8 cellular contexts compared by ENCODE assay signal in genomic region chr3:150544726-150545125, GRCh38. TPM values are rescaled to one million over a fixed set of nuclear protein-coding genes. Genes with fewer than 3 reads are reported as not detected.
DNase-seq lines count a peak whose midpoint lies in the region; ATAC-seq and TF ChIP-seq lines count a peak whose summit lies in the region.

No MANE protein-coding gene starts in this region.

- no peak for TF ChIP-seq EP300 in transverse colon (IDR thresholded peaks at IDR 0.05; ENCODE audit: low read depth)

- H3K9me3 Mint-ChIP-seq in activated T-cell treated with anti-CD3 and anti-CD28 coated beads, Interleukin-2, amount 50 U/mL, for 4 hours, result no peaks in the 10 kb centered on the region
- no peaks in the 10 kb centered on the region for H3K9me3 Mint-ChIP-seq in activated naive CD8-positive, alpha-beta T cell (ENCODE audit: low read depth)

- H3K36me3 ChIP-seq in kidney epithelial cell (ENCODE audit: control insufficient read depth, insufficient read depth, low read length), result no peaks in the 10 kb centered on the region
- H3K36me3 ChIP-seq in transverse colon, result peaks cover 0 to 13% (median 0%) of the 10 kb centered on the region in 4 donors

- H3K27me3 ChIP-seq in kidney epithelial cell (ENCODE audit: control insufficient read depth, insufficient read depth, low read length), result no peaks in the 10 kb centered on the region
- no peaks in the 10 kb centered on the region for H3K27me3 ChIP-seq in transverse colon

- TF ChIP-seq POLR2A in transverse colon (IDR thresholded peaks at IDR 0.05), result no peak
- no peak for TF ChIP-seq POLR2A in GM18505 (IDR thresholded peaks at IDR 0.05; ENCODE audit: borderline replicate concordance, extremely low read depth, insufficient read depth, insufficient read length)

- peaks cover 55% of the 10 kb centered on the region for H3K4me1 Mint-ChIP-seq in activated T-cell treated with anti-CD3 and anti-CD28 coated beads, Interleukin-2, amount 50 U/mL, for 4 hours (ENCODE audit: low read depth)
- peaks cover 60% of the 10 kb centered on the region for H3K4me1 Mint-ChIP-seq in activated naive CD8-positive, alpha-beta T cell (ENCODE audit: low read depth)

- H3K4me3 Mint-ChIP-seq in activated T-cell treated with anti-CD3 and anti-CD28 coated beads, Interleukin-2, amount 50 U/mL, for 4 hours, result peak overlapping the region; percentile 96
- H3K4me3 Mint-ChIP-seq in activated naive CD8-positive, alpha-beta T cell, result peak overlapping the region; percentile 97

- H3K9me3 ChIP-seq in transverse colon, result no peaks in the 10 kb centered on the region

- peak overlapping the region; percentile 82 for H3K27ac Mint-ChIP-seq in activated naive CD8-positive, alpha-beta T cell

- intact Hi-C loops in transverse colon (cut with DNase I; ENCODE audit: low total_unique reads), result loop anchor here (5.0 kb wide), 1 partner anchor 218 kb away; the partner anchor contains the start of gene SIAH2

- H3K4me1 ChIP-seq in transverse colon, result peaks cover 20 to 38% (median 27%) of the 10 kb centered on the region in 4 donors

- no peak for DNase-seq in activated T-cell treated with anti-CD3 and anti-CD28 coated beads, Interleukin-2, amount 50 U/mL, for 4 hours
- no peak for DNase-seq in activated T-cell treated with anti-CD3 and anti-CD28 coated beads, Interleukin-2, amount 50 U/mL, for 48 hours
- no peak for DNase-seq in kidney epithelial cell (ENCODE audit: low read depth)
- DNase-seq in transverse colon, result no peak
- DNase-seq in NCI-H187 treated with DMSO at 0.1 percent for 48 hours (lab: John Stamatoyannopoulos, UW), result no peak

- 0% methylated on average over 1 of the region's 1 CpG for WGBS in transverse colon (ENCODE audit: low coverage in 1 of 2), 2 donors

- H3K27ac ChIP-seq in transverse colon, result peak overlapping the region; percentile 96 to 100 (median 98)

- H3K27me3 Mint-ChIP-seq in activated T-cell treated with anti-CD3 and anti-CD28 coated beads, Interleukin-2, amount 50 U/mL, for 4 hours (ENCODE audit: low read depth), result no peaks in the 10 kb centered on the region
- no peaks in the 10 kb centered on the region for H3K27me3 Mint-ChIP-seq in activated naive CD8-positive, alpha-beta T cell

- in situ Hi-C loops in transverse colon (cut with MboI; ENCODE audit: low pct_ligation_motif_present in 1 of 4, low pct_unique_long_range_greater_than_20kb in 1 of 4, low sequenced_read_pairs in 3 of 4), result loop anchor here in 2 of 4 donors (25.0 kb wide), 2 partner anchors 168 to 318 kb away; partner anchors contain the start of gene ERICH6 (in 1 of the 2)

- TF ChIP-seq CTCF in kidney epithelial cell (IDR thresholded peaks at IDR 0.05; ENCODE audit: insufficient read depth, low read length, poor library complexity, severe bottlenecking) (no peak), transverse colon (IDR thresholded peaks at IDR 0.05) (no peak)

- H3K36me3 Mint-ChIP-seq in activated T-cell treated with anti-CD3 and anti-CD28 coated beads, Interleukin-2, amount 50 U/mL, for 4 hours (ENCODE audit: insufficient read depth), result peaks cover 41% of the 10 kb centered on the region
- H3K36me3 Mint-ChIP-seq in activated naive CD8-positive, alpha-beta T cell, result peaks cover 18% of the 10 kb centered on the region

- H3K4me3 ChIP-seq in kidney epithelial cell (ENCODE audit: low read depth, low read length), result peak overlapping the region; percentile 90
- peak overlapping the region; percentile 67 to 94 (median 82) for H3K4me3 ChIP-seq in transverse colon

- no peak for ATAC-seq in activated T-cell treated with anti-CD3 and anti-CD28 coated beads, Interleukin-2, amount 50 U/mL, for 4 hours
- no peak for ATAC-seq in GM18505 (IDR thresholded peaks at IDR 0.05; ENCODE audit: unreplicated experiment)
- no peak for ATAC-seq in HG02870 (IDR thresholded peaks at IDR 0.05; ENCODE audit: unreplicated experiment)

RNA-seq across cellular contexts. Expression of gene SERP1, which starts 1.6 kb away (rescaled TPM):
- 100 to 1,000 TPM; 161 to 166 (median 165) TPM for total RNA-seq in activated T-cell treated with anti-CD3 and anti-CD28 coated beads, Interleukin-2, amount 50 U/mL, for 4 hours
- total RNA-seq in kidney epithelial cell (334 and 360 TPM in 2 replicates), transverse colon (100 to 1,000 TPM in 3 of 4 donors, 10 to 100 TPM in 1; 96.9 to 341 (median 275) TPM)

RNA-seq across cellular contexts. Expression of gene EIF2A, which starts 1.9 kb away (rescaled TPM):
- 100 to 1,000 TPM; 163 to 180 (median 163) TPM for total RNA-seq in activated T-cell treated with anti-CD3 and anti-CD28 coated beads, Interleukin-2, amount 50 U/mL, for 4 hours
- total RNA-seq in kidney epithelial cell (136 and 149 TPM in 2 replicates), transverse colon (100 to 1,000 TPM in 1 of 4 donors, 10 to 100 TPM in 3; 20.9 to 132 (median 72.2) TPM)

RNA-seq across cellular contexts. Expression of gene SELENOT, which starts 58.4 kb away (rescaled TPM):
- total RNA-seq in activated T-cell treated with anti-CD3 and anti-CD28 coated beads, Interleukin-2, amount 50 U/mL, for 4 hours, result 100 to 1,000 TPM; 158 to 164 (median 162) TPM
- total RNA-seq in kidney epithelial cell (109 and 135 TPM in 2 replicates), transverse colon (100 to 1,000 TPM in 2 of 4 donors, 10 to 100 TPM in 2; 36.3 to 149 (median 95.1) TPM)
